ENCODE assay signal across 26 cellular contexts in genomic region chr2:215868886-215869285, GRCh38.
"Had no signal": no experiment of that assay in that cellular context is flagged by ENCODE, and none has a peak within 500 bp of the region (broad histone marks: within the 10 kb centered on the region; RNA-seq: fewer than 3 reads in every experiment).

No MANE protein-coding gene starts in this region.

- H3K4me1 ChIP-seq: colonic mucosa, testis had no signal

- DNase-seq: activated CD4-positive, alpha-beta T cell treated with anti-CD3 and anti-CD28 coated beads, Interleukin-2, amount 10 ng/mL, durations not matched to agents 7 days and 5 days; activated CD8-positive, alpha-beta memory T cell treated with anti-CD3 and anti-CD28 coated beads, Interleukin-2, amount 10 ng/mL, durations not matched to agents 7 days and 5 days; activated CD8-positive, alpha-beta T cell treated with anti-CD3 and anti-CD28 coated beads for 36 hours; activated effector memory CD4-positive, alpha-beta T cell treated with anti-CD3 and anti-CD28 coated beads, Interleukin-2, amount 50 U/mL, for 16 hours; activated naive CD4-positive, alpha-beta T cell treated with anti-CD3 and anti-CD28 coated beads, Interleukin-2, amount 50 U/mL, for 16 hours; activated naive CD8-positive, alpha-beta T cell treated with anti-CD3 and anti-CD28 coated beads, Interleukin-2, amount 50 U/mL, for 24 hours; activated T-cell treated with anti-CD3 and anti-CD28 coated beads for 4 hours; anterior cingulate cortex; colonic mucosa; endodermal cell; heart left ventricle; left cardiac atrium; naive B cell; occipital lobe; posterior cingulate gyrus; stimulated activated CD4-positive, alpha-beta T cell treated with anti-CD3 and anti-CD28 coated beads, Interleukin-2, amount 100 ng/mL, for 48 hours; stimulated activated CD8-positive, alpha-beta memory T cell treated with anti-CD3 and anti-CD28 coated beads, Interleukin-4, amount 100 ng/mL, for 48 hours; stimulated activated naive B cell treated with anti-CD40 and anti-IgM and Interleukin-4, amounts not matched to agents 10 μg/mL and 1 μg/mL and 100 μg/mL, for 72 hours; testis had no signal

- H3K27me3 ChIP-seq: colonic mucosa, heart left ventricle, testis had no signal

- H3K27me3 Mint-ChIP-seq: activated naive CD8-positive, alpha-beta T cell treated with anti-CD3 and anti-CD28 coated beads, Interleukin-2, amount 50 U/mL, for 24 hours; type B pancreatic cell had no signal

- H3K36me3 ChIP-seq: colonic mucosa, heart left ventricle had no signal

- H3K36me3 Mint-ChIP-seq: activated CD8-positive, alpha-beta memory T cell treated with anti-CD3 and anti-CD28 coated beads, Interleukin-2, amount 10 ng/mL, durations not matched to agents 7 days and 5 days; brain; memory B cell; naive B cell; stimulated activated naive B cell treated with anti-CD40 and anti-IgM and Interleukin-4, amounts not matched to agents 10 μg/mL and 1 μg/mL and 100 μg/mL, for 72 hours; type B pancreatic cell had no signal

- H3K9me3 ChIP-seq: colonic mucosa, heart left ventricle, testis had no signal

- H3K9me3 Mint-ChIP-seq: activated CD4-positive, alpha-beta T cell treated with anti-CD3 and anti-CD28 coated beads, Interleukin-2, amount 10 ng/mL, durations not matched to agents 7 days and 5 days; activated CD8-positive, alpha-beta T cell treated with anti-CD3 and anti-CD28 coated beads for 36 hours; activated naive CD8-positive, alpha-beta T cell treated with anti-CD3 and anti-CD28 coated beads, Interleukin-2, amount 50 U/mL, for 24 hours; endodermal cell; stimulated activated naive B cell treated with anti-CD40 and anti-IgM and Interleukin-4, amounts not matched to agents 10 μg/mL and 1 μg/mL and 100 μg/mL, for 72 hours had no signal

- ATAC-seq: activated CD4-positive, CD25-positive, alpha-beta regulatory T cell treated with anti-CD3 and anti-CD28 coated beads, Interleukin-2, amount 50 U/mL, for 24 hours; activated CD8-positive, alpha-beta memory T cell treated with anti-CD3 and anti-CD28 coated beads, Interleukin-2, amount 10 ng/mL, durations not matched to agents 7 days and 5 days; activated CD8-positive, alpha-beta T cell treated with anti-CD3 and anti-CD28 coated beads for 36 hours; activated naive CD8-positive, alpha-beta T cell treated with anti-CD3 and anti-CD28 coated beads, Interleukin-2, amount 50 U/mL, for 24 hours; heart left ventricle; stimulated activated naive B cell treated with anti-CD40 and anti-IgM and Interleukin-4, amounts not matched to agents 10 μg/mL and 1 μg/mL and 100 μg/mL, for 72 hours had no signal

- FAIRE-seq: islet of Langerhans had no signal

- H3K4me3 Mint-ChIP-seq: activated CD4-positive, alpha-beta T cell treated with anti-CD3 and anti-CD28 coated beads, Interleukin-2, amount 10 ng/mL, durations not matched to agents 7 days and 5 days; activated CD8-positive, alpha-beta memory T cell treated with anti-CD3 and anti-CD28 coated beads, Interleukin-2, amount 10 ng/mL, durations not matched to agents 7 days and 5 days; activated CD8-positive, alpha-beta T cell treated with anti-CD3 and anti-CD28 coated beads for 36 hours; activated naive CD8-positive, alpha-beta T cell treated with anti-CD3 and anti-CD28 coated beads, Interleukin-2, amount 50 U/mL, for 24 hours; brain; endodermal cell; memory B cell; naive B cell; neural crest cell; stimulated activated naive B cell treated with anti-CD40 and anti-IgM and Interleukin-4, amounts not matched to agents 10 μg/mL and 1 μg/mL and 100 μg/mL, for 72 hours; type B pancreatic cell had no signal

- H3K4me3 ChIP-seq: colonic mucosa, heart left ventricle, testis had no signal

- H3K27ac Mint-ChIP-seq: activated CD4-positive, alpha-beta T cell treated with anti-CD3 and anti-CD28 coated beads, Interleukin-2, amount 10 ng/mL, durations not matched to agents 7 days and 5 days; activated CD8-positive, alpha-beta memory T cell treated with anti-CD3 and anti-CD28 coated beads, Interleukin-2, amount 10 ng/mL, durations not matched to agents 7 days and 5 days; activated CD8-positive, alpha-beta T cell treated with anti-CD3 and anti-CD28 coated beads for 36 hours; activated naive CD8-positive, alpha-beta T cell treated with anti-CD3 and anti-CD28 coated beads, Interleukin-2, amount 50 U/mL, for 24 hours; endodermal cell; memory B cell; naive B cell; stimulated activated naive B cell treated with anti-CD40 and anti-IgM and Interleukin-4, amounts not matched to agents 10 μg/mL and 1 μg/mL and 100 μg/mL, for 72 hours had no signal

- H3K4me1 Mint-ChIP-seq: activated CD4-positive, alpha-beta T cell treated with anti-CD3 and anti-CD28 coated beads, Interleukin-2, amount 10 ng/mL, durations not matched to agents 7 days and 5 days; activated CD8-positive, alpha-beta memory T cell treated with anti-CD3 and anti-CD28 coated beads, Interleukin-2, amount 10 ng/mL, durations not matched to agents 7 days and 5 days; activated naive CD8-positive, alpha-beta T cell treated with anti-CD3 and anti-CD28 coated beads, Interleukin-2, amount 50 U/mL, for 24 hours; endodermal cell; memory B cell; naive B cell; stimulated activated naive B cell treated with anti-CD40 and anti-IgM and Interleukin-4, amounts not matched to agents 10 μg/mL and 1 μg/mL and 100 μg/mL, for 72 hours had no signal

- H3K27ac ChIP-seq: colonic mucosa, testis, VCaP had no signal
